ENCODE assay signal across 15 cellular contexts in the genomic region with DNA sequence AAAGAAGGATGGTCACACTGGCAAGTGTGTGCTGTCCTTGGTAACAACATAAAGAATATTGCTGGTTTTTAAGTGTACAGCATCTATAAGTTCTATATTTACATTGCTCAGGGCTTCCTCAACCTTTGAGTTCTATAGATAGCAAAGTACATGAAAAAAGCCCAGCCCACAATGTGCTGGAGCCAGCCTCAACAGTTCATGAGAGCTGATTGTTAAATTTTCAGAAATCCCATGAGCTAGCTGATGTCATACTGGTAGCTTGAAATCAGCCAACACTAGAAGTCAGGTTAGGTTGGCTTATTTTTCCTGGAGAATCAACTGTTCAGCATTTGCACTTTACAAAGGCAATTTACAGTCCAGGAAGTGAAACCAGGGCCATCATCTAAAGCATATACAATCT.
DNase-seq lines count a peak whose midpoint lies in the region; ATAC-seq, FAIRE-seq and TF ChIP-seq lines count a peak whose summit lies in the region.
"Had no signal": no experiment of that assay in that cellular context is flagged by ENCODE, and none has a peak within 500 bp of the region (broad histone marks: within the 10 kb centered on the region; RNA-seq: fewer than 3 reads in every experiment).

No MANE protein-coding gene starts in this region.

- H3K4me2 ChIP-seq in DOHH2 (ENCODE audit: low read length) (peak overlapping the region; percentile 21), K562 (ENCODE audit: insufficient read depth, low read length) (no peak overlapping the region)
- H3K4me2 ChIP-seq: BLaER1 had no signal

- no peak overlapping the region for H3K4me3 ChIP-seq in DOHH2 (ENCODE audit: low read length)
- no peak overlapping the region for H3K4me3 ChIP-seq in K562
- H3K4me3 ChIP-seq: BLaER1 had no signal

- no TSS peak for BruUV-seq in K562 (replicated peaks; lab: Mats Ljungman, UMichigan)

- POLR2A ChIA-PET in K562 (lab: Yijun Ruan, JAX) = interaction anchor here (0.7 kb wide), 1 partner anchor 16 kb away, joined by 3 read pairs; no protein-coding TSS in a partner anchor

- DNase-seq in NOMO-1 treated with DMSO at 0.1 percent for 48 hours (lab: John Stamatoyannopoulos, UW; ENCODE audit: unreplicated experiment) (peak; percentile 33), K562 (ENCODE audit: extremely low read depth in 1 of 4, low spot score in 3 of 4) (no peak), putamen (ENCODE audit: low spot score) (peak; percentile 60), cerebellum (ENCODE audit: low spot score) (no peak), ecto neural progenitor cell (ENCODE audit: low spot score) (no peak)
- DNase-seq: AML-193; CD8-positive, alpha-beta memory T cell; DMS 273 treated with DMSO at 0.1 percent for 48 hours; GOT3; H9 had no signal

- no peaks in the 10 kb centered on the region for H3K9me3 ChIP-seq in DOHH2 (ENCODE audit: control insufficient read depth, insufficient read depth, low read length)
- no peaks in the 10 kb centered on the region for H3K9me3 ChIP-seq in K562 (replicated peaks; ENCODE audit: control insufficient read depth, insufficient read depth, low read depth, low read length)

- peak; percentile 60 for FAIRE-seq in K562 (lab: Jason Lieb, UNC)
- FAIRE-seq: GM12891 had no signal

- TF ChIP-seq RAD21 in K562 (CRISPR knock-in tag; conservative IDR thresholded peaks at IDR 0.05 in 1 of 2, IDR thresholded peaks at IDR 0.05 in 1 of 2) = no peak

- no peaks in the 10 kb centered on the region for H3K9me2 ChIP-seq in DOHH2 (replicated peaks; ENCODE audit: control insufficient read depth, low read length)

- CTCF ChIA-PET in K562 (lab: Yijun Ruan, JAX; ENCODE audit: low intra/inter-chr PET ratio) = no interaction called here

- 0 out of 2 replicates have a peak overlapping the region, but pooled peaks have one; percentile 25 for H2AFZ ChIP-seq in K562 (ENCODE audit: low read depth, low read length)

- H3K9me1 ChIP-seq in K562 (ENCODE audit: control insufficient read depth, insufficient read depth, low read length) = no peaks in the 10 kb centered on the region

- H3K4me1 ChIP-seq in DOHH2 (ENCODE audit: control insufficient read depth, low read length) (peaks cover 15% of the 10 kb centered on the region), K562 (replicated peaks in 1 of 2; ENCODE audit: control insufficient read depth in 2 of 2, insufficient read depth in 2 of 2, low read length in 2 of 2) (0 out of 5 replicates have a peak, but pooled peaks cover 0 to 3% of the 10 kb centered on the region in 2 experiments)

- TF ChIP-seq EP300 in K562 (IDR thresholded peaks at IDR 0.05; ENCODE audit: low read length) = no peak

- H3K27me3 ChIP-seq in DOHH2 (ENCODE audit: control insufficient read depth, low read length) (no peaks in the 10 kb centered on the region), K562 (ENCODE audit: control insufficient read depth in 2 of 2, insufficient read depth in 2 of 2, low read length in 2 of 2) (no peaks in the 10 kb centered on the region)
- H3K27me3 ChIP-seq: BLaER1 had no signal

- H3K36me3 ChIP-seq in DOHH2 (ENCODE audit: control insufficient read depth, low read length) = no peaks in the 10 kb centered on the region
- no peaks in the 10 kb centered on the region for H3K36me3 ChIP-seq in K562 (ENCODE audit: control insufficient read depth, insufficient read depth, low read length)
- H3K36me3 ChIP-seq: BLaER1 had no signal

- no peak overlapping the region for H3K9ac ChIP-seq in K562 (ENCODE audit: insufficient read depth in 1 of 2, low read depth in 2 of 2, low read length in 2 of 2)
- H3K9ac ChIP-seq: BLaER1 had no signal

- H3K79me2 ChIP-seq in DOHH2 (ENCODE audit: control insufficient read depth, low read length) (no peaks in the 10 kb centered on the region), K562 (ENCODE audit: control insufficient read depth, insufficient read depth, low read length) (no peaks in the 10 kb centered on the region)

- no peak for TF ChIP-seq POLR2A in K562 (conservative IDR thresholded peaks at IDR 0.05)

- no peaks in the 10 kb centered on the region for H4K20me1 ChIP-seq in DOHH2 (ENCODE audit: control insufficient read depth, insufficient read depth, low read depth, low read length)
- H4K20me1 ChIP-seq in K562 (replicated peaks; ENCODE audit: control insufficient read depth, insufficient read depth, low read length) = no peaks in the 10 kb centered on the region
- H4K20me1 ChIP-seq: BLaER1 had no signal

- H3K27ac ChIP-seq in DOHH2 (ENCODE audit: low read depth, low read length) (no peak overlapping the region), K562 (ENCODE audit: extremely low read depth, low read depth, low read length) (no peak overlapping the region)
- H3K27ac ChIP-seq: 22Rv1, BLaER1 had no signal

- TF ChIP-seq CTCF in DOHH2 (IDR thresholded peaks at IDR 0.05; ENCODE audit: low read depth, low read length, poor library complexity, severe bottlenecking) (no peak), K562 (IDR thresholded peaks at IDR 0.05 in 2 of 3, conservative IDR thresholded peaks at IDR 0.05 in 1 of 3; ENCODE audit: insufficient read depth in 2 of 3, low read depth in 1 of 3, low read length in 3 of 3) (no peak)

- in situ Hi-C loops in K562 (cut with MboI) = no loop called here

- ATAC-seq in K562 (no peak), GM21360 (IDR thresholded peaks at IDR 0.05; ENCODE audit: unreplicated experiment) (no peak)

- H3F3A ChIP-seq in DOHH2 (ENCODE audit: control insufficient read depth, insufficient read depth) = 0 out of 2 replicates have a peak, but pooled peaks cover 2% of the 10 kb centered on the region

- intact Hi-C loops in K562 (cut with micrococcal nuclease) = no loop called here

TF ChIP-seq in K562, 482 proteins besides CTCF, POLR2A, EP300 and RAD21:
- TF ChIP-seq SMARCC2 (IDR thresholded peaks at IDR 0.05; ENCODE audit: low read depth) (no peak), ZFX (CRISPR knock-in tag; IDR thresholded peaks at IDR 0.05) (no peak), STAT5A (IDR thresholded peaks at IDR 0.05; ENCODE audit: borderline replicate concordance, low read length) (no peak), SUPT5H (IDR thresholded peaks at IDR 0.05) (no peak), KDM5B (IDR thresholded peaks at IDR 0.05; ENCODE audit: insufficient replicate concordance, low read depth, low read length) (no peak), WHSC1 (IDR thresholded peaks at IDR 0.05; ENCODE audit: low read length) (no peak), ARNT (IDR thresholded peaks at IDR 0.05) (no peak)

Comparison
In these comparisons a context has a peak if more than half of its experiments do, and no peak if none do; other contexts are left out.
1. DNase-seq: peak in NOMO-1 treated with DMSO at 0.1 percent for 48 hours (single experiment) and putamen (single experiment); none in K562 (0 of 4), cerebellum (single experiment) and ecto neural progenitor cell (single experiment).